In the genomic region with DNA sequence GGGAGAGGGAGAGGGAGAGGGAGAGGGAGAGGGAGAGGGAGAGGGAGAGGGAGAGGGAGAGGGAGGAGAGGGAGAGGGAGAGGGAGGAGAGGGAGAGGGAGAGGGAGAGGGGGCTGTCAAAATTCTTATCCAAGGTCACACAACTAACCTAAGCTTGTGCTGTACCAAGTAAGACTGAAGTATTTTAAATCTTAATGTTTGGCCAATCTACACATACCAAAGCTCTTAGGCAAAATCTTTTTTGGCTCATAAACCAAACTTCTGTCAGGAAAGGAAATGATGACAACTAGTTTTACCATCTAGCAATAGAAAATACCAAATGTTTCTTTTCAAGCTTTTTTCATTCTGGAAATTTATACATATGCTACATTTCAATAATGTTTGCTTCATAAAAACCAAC, we compare ENCODE assay signal across 27 cellular contexts. TPM values are rescaled to one million over a fixed set of nuclear protein-coding genes. Genes with fewer than 3 reads are reported as not detected.
DNase-seq lines count a peak whose midpoint lies in the region; ATAC-seq, FAIRE-seq and TF ChIP-seq lines count a peak whose summit lies in the region.
"Had no signal": no experiment of that assay in that cellular context is flagged by ENCODE, and none has a peak within 500 bp of the region (broad histone marks: within the 10 kb centered on the region; RNA-seq: fewer than 3 reads in every experiment).

No MANE protein-coding gene starts in this region.

- no peak for TF ChIP-seq EP300 in HepG2 (IDR thresholded peaks at IDR 0.05; ENCODE audit: low read depth in 2 of 2, low read length in 2 of 2)
- no peak for TF ChIP-seq EP300 in HepG2 (CRISPR knock-in tag; IDR thresholded peaks at IDR 0.05; ENCODE audit: borderline replicate concordance)
- no peak for TF ChIP-seq EP300 in K562 (IDR thresholded peaks at IDR 0.05; ENCODE audit: low read length)

- no peaks in the 10 kb centered on the region for H4K20me1 ChIP-seq in HepG2 (ENCODE audit: insufficient read depth, low read length)
- no peaks in the 10 kb centered on the region for H4K20me1 ChIP-seq in K562 (replicated peaks; ENCODE audit: control insufficient read depth, insufficient read depth, low read length)
- H4K20me1 ChIP-seq: BLaER1 treated with 17β-estradiol and CSF1 and Interleukin-3, amounts not matched to agents 10 nM and 100 nM had no signal

- H3K9me3 ChIP-seq in HepG2 (ENCODE audit: low read length) = no peaks in the 10 kb centered on the region
- H3K9me3 ChIP-seq in right lobe of liver = no peaks in the 10 kb centered on the region
- no peaks in the 10 kb centered on the region for H3K9me3 ChIP-seq in K562 (replicated peaks; ENCODE audit: control insufficient read depth, insufficient read depth, low read depth, low read length)
- H3K9me3 ChIP-seq: adrenal gland, psoas muscle, upper lobe of right lung had no signal

- no peaks in the 10 kb centered on the region for H3K4me1 Mint-ChIP-seq in natural killer cell treated with Interleukin-12 subunit alpha and Interleukin-12 subunit beta and Interleukin-15 and Interleukin-18, amount 100 ng/mL, for 72 hours (ENCODE audit: low read depth in 2 of 2)
- H3K4me1 Mint-ChIP-seq: mesothelial cell of epicardium had no signal

- H3K9me1 ChIP-seq in K562 (ENCODE audit: control insufficient read depth, insufficient read depth, low read length) = no peaks in the 10 kb centered on the region

- H3K27ac ChIP-seq in HepG2 (ENCODE audit: extremely low read length, insufficient read depth, low read length) (no peak overlapping the region), right lobe of liver (no peak overlapping the region), K562 (ENCODE audit: extremely low read depth, low read depth, low read length) (no peak overlapping the region)
- H3K27ac ChIP-seq: 22Rv1; adrenal gland; BLaER1 treated with 17β-estradiol and CSF1 and Interleukin-3, amounts not matched to agents 10 nM and 100 nM; left lung; psoas muscle; RWPE1; upper lobe of right lung had no signal

- in situ Hi-C loops in HepG2 (cut with HindIII; ENCODE audit: extremely low pct_ligation_motif_present, low pct_unique_long_range_greater_than_20kb) (no loop called here), K562 (cut with MboI) (no loop called here), ACHN (cut with HindIII; ENCODE audit: low pct_ligation_motif_present, low pct_unique_long_range_greater_than_20kb, low sequenced_read_pairs) (no loop called here)

- no peak overlapping the region for H3K4me3 ChIP-seq in HepG2 (replicated peaks in 1 of 3; ENCODE audit: insufficient read depth in 1 of 3, low read depth in 2 of 3, low read length in 3 of 3)
- no peak overlapping the region for H3K4me3 ChIP-seq in right lobe of liver
- H3K4me3 ChIP-seq in K562 = no peak overlapping the region
- H3K4me3 ChIP-seq: adrenal gland; BLaER1 treated with 17β-estradiol and CSF1 and Interleukin-3, amounts not matched to agents 10 nM and 100 nM; left lung; psoas muscle; upper lobe of right lung had no signal

- H3K9ac ChIP-seq in HepG2 (ENCODE audit: insufficient read depth, low read depth, low read length) = no peak overlapping the region
- H3K9ac ChIP-seq in K562 (ENCODE audit: insufficient read depth in 1 of 2, low read depth in 2 of 2, low read length in 2 of 2) = no peak overlapping the region
- H3K9ac ChIP-seq: BLaER1 treated with 17β-estradiol and CSF1 and Interleukin-3, amounts not matched to agents 10 nM and 100 nM had no signal

- FAIRE-seq in HepG2 (lab: Jason Lieb, UNC) (no peak), K562 (lab: Jason Lieb, UNC) (no peak)

- DNase-seq in HepG2 (ENCODE audit: low spot score) (no peak), right lobe of liver (no peak), K562 (ENCODE audit: extremely low read depth in 1 of 4, low spot score in 3 of 4) (no peak), fibroblast of the conjunctiva (ENCODE audit: low read depth) (peak; percentile 9), ACHN (no peak), NCI-H2107 (lab: John Stamatoyannopoulos, UW) (no peak)
- DNase-seq in effector CD8-positive, alpha-beta T cell (lab: John Stamatoyannopoulos, UW) = no peak
- DNase-seq in natural killer cell treated with Interleukin-12 subunit alpha and Interleukin-12 subunit beta and Interleukin-15 and Interleukin-18, amount 100 ng/mL, for 72 hours (ENCODE audit: low spot score) = no peak
- DNase-seq: activated CD4-positive, alpha-beta T cell treated with anti-CD3 and anti-CD28 coated beads, Interleukin-2, amount 50 U/mL, for 48 hours; activated gamma-delta T cell; adrenal gland; caudate nucleus; GOT3; head of caudate nucleus; left lung; NCI-H1105 treated with DMSO at 0.1 percent for 48 hours; NCI-H524; psoas muscle; stimulated activated CD4-positive, alpha-beta T cell treated with anti-CD3 and anti-CD28 coated beads, Interleukin-4, amount 100 ng/mL, for 24 hours; upper lobe of right lung had no signal

- intact Hi-C loops in HepG2 (cut with micrococcal nuclease; ENCODE audit: unreplicated experiment) (no loop called here), right lobe of liver (cut with DNase I) (no loop called here), K562 (cut with micrococcal nuclease) (no loop called here)

- TF ChIP-seq POLR2A in HepG2 (IDR thresholded peaks at IDR 0.05; ENCODE audit: insufficient read depth in 1 of 2, low read depth in 2 of 2, low read length in 2 of 2) (no peak), right lobe of liver (IDR thresholded peaks at IDR 0.05) (no peak), K562 (conservative IDR thresholded peaks at IDR 0.05) (no peak)

- H3K4me2 ChIP-seq in HepG2 (ENCODE audit: low read depth, low read length) (no peak overlapping the region), K562 (ENCODE audit: insufficient read depth, low read length) (no peak overlapping the region)
- H3K4me2 ChIP-seq: BLaER1 treated with 17β-estradiol and CSF1 and Interleukin-3, amounts not matched to agents 10 nM and 100 nM had no signal

- H2AFZ ChIP-seq in HepG2 (ENCODE audit: low read length) (no peak overlapping the region), K562 (ENCODE audit: low read depth, low read length) (no peak overlapping the region)

- POLR2A ChIA-PET in HepG2 (lab: Yijun Ruan, JAX) (no interaction called here), K562 (lab: Yijun Ruan, JAX) (no interaction called here)

- ATAC-seq in HepG2 = no peak
- ATAC-seq in right lobe of liver = no peak
- ATAC-seq in K562 = no peak
- ATAC-seq in natural killer cell treated with Interleukin-12 subunit alpha and Interleukin-12 subunit beta and Interleukin-15 and Interleukin-18, amount 100 ng/mL, for 72 hours = no peak
- ATAC-seq: left lung, psoas muscle, upper lobe of right lung had no signal

- H3K79me2 ChIP-seq in HepG2 (ENCODE audit: insufficient read depth, low read length) = no peaks in the 10 kb centered on the region
- no peaks in the 10 kb centered on the region for H3K79me2 ChIP-seq in K562 (ENCODE audit: control insufficient read depth, insufficient read depth, low read length)

- H3K36me3 ChIP-seq in HepG2 (replicated peaks in 1 of 2; ENCODE audit: control insufficient read depth in 1 of 2, insufficient read depth in 2 of 2, low read length in 2 of 2) (no peaks in the 10 kb centered on the region), right lobe of liver (no peaks in the 10 kb centered on the region), K562 (ENCODE audit: control insufficient read depth, insufficient read depth, low read length) (no peaks in the 10 kb centered on the region)
- H3K36me3 ChIP-seq: adrenal gland; BLaER1 treated with 17β-estradiol and CSF1 and Interleukin-3, amounts not matched to agents 10 nM and 100 nM; left lung; upper lobe of right lung had no signal

- H3K4me1 ChIP-seq in HepG2 (ENCODE audit: insufficient read depth, low read length) = no peaks in the 10 kb centered on the region
- no peaks in the 10 kb centered on the region for H3K4me1 ChIP-seq in right lobe of liver
- no peaks in the 10 kb centered on the region for H3K4me1 ChIP-seq in K562 (replicated peaks in 1 of 2; ENCODE audit: control insufficient read depth in 2 of 2, insufficient read depth in 2 of 2, low read length in 2 of 2)
- H3K4me1 ChIP-seq: adrenal gland; BLaER1 treated with 17β-estradiol and CSF1 and Interleukin-3, amounts not matched to agents 10 nM and 100 nM; left lung; psoas muscle; upper lobe of right lung had no signal

- no peaks in the 10 kb centered on the region; a peak in 1 of 5 replicates for H3K27me3 ChIP-seq in HepG2 (ENCODE audit: control insufficient read depth in 1 of 2, insufficient read depth in 2 of 2, low read length in 2 of 2)
- no peaks in the 10 kb centered on the region for H3K27me3 ChIP-seq in right lobe of liver
- no peaks in the 10 kb centered on the region; a peak in 1 of 5 replicates for H3K27me3 ChIP-seq in K562 (ENCODE audit: control insufficient read depth in 2 of 2, insufficient read depth in 2 of 2, low read length in 2 of 2)
- H3K27me3 ChIP-seq: left lung, upper lobe of right lung had no signal

- TF ChIP-seq CTCF in HepG2 (CRISPR knock-in tag; IDR thresholded peaks at IDR 0.05) (no peak), right lobe of liver (IDR thresholded peaks at IDR 0.05) (no peak), K562 (IDR thresholded peaks at IDR 0.05 in 2 of 3, conservative IDR thresholded peaks at IDR 0.05 in 1 of 3; ENCODE audit: insufficient read depth in 2 of 3, low read depth in 1 of 3, low read length in 3 of 3) (no peak)

- TF ChIP-seq RAD21 in HepG2 (CRISPR knock-in tag; IDR thresholded peaks at IDR 0.05) (no peak), K562 (CRISPR knock-in tag; conservative IDR thresholded peaks at IDR 0.05 in 1 of 2, IDR thresholded peaks at IDR 0.05 in 1 of 2) (no peak)

- H3K27ac Mint-ChIP-seq in natural killer cell treated with Interleukin-12 subunit alpha and Interleukin-12 subunit beta and Interleukin-15 and Interleukin-18, amount 100 ng/mL, for 72 hours = no peak overlapping the region
- H3K27ac Mint-ChIP-seq: mesothelial cell of epicardium had no signal

- no peaks in the 10 kb centered on the region for H3K36me3 Mint-ChIP-seq in natural killer cell treated with Interleukin-12 subunit alpha and Interleukin-12 subunit beta and Interleukin-15 and Interleukin-18, amount 100 ng/mL, for 72 hours
- H3K36me3 Mint-ChIP-seq: mesothelial cell of epicardium had no signal

- no TSS peak for BruUV-seq in HepG2 (replicated peaks; lab: Mats Ljungman, UMichigan)
- BruUV-seq in K562 (replicated peaks; lab: Mats Ljungman, UMichigan) = no TSS peak

- no peak overlapping the region for H3K4me3 Mint-ChIP-seq in natural killer cell treated with Interleukin-12 subunit alpha and Interleukin-12 subunit beta and Interleukin-15 and Interleukin-18, amount 100 ng/mL, for 72 hours
- H3K4me3 Mint-ChIP-seq: mesothelial cell of epicardium had no signal

- H3K9me3 Mint-ChIP-seq in natural killer cell treated with Interleukin-12 subunit alpha and Interleukin-12 subunit beta and Interleukin-15 and Interleukin-18, amount 100 ng/mL, for 72 hours = no peaks in the 10 kb centered on the region

- peaks cover 24% of the 10 kb centered on the region in 2 donors for H3K27me3 Mint-ChIP-seq in natural killer cell treated with Interleukin-12 subunit alpha and Interleukin-12 subunit beta and Interleukin-15 and Interleukin-18, amount 100 ng/mL, for 72 hours

- CTCF ChIA-PET in HepG2 (lab: Yijun Ruan, JAX; ENCODE audit: low intra/inter-chr PET ratio, low total read pairs) (no interaction called here), K562 (lab: Yijun Ruan, JAX; ENCODE audit: low intra/inter-chr PET ratio) (no interaction called here)

RNA-seq across cellular contexts. Expression of gene CCDC38, which starts 33.8 kb away (rescaled TPM):
- 0.18 and 0.24 TPM in 2 replicates for total RNA-seq in HepG2 (2016; rRNA removed; fragmentation: Illumina TruSeq; extraction: Trizol)
- 0.10 and 0.18 TPM in 2 replicates for total RNA-seq in HepG2 (2016; cell fraction: cytosol; rRNA removed; fragmentation: Illumina TruSeq; extraction: Trizol; ENCODE audit: low read depth)
- 0.18 and 0.22 TPM in 2 replicates for total RNA-seq in HepG2 (2016; cell fraction: insoluble cytoplasmic fraction; rRNA removed; fragmentation: Illumina TruSeq; extraction: Trizol)
- total RNA-seq in HepG2 (2016; cell fraction: membrane; rRNA removed; fragmentation: Illumina TruSeq; extraction: Trizol) = 0.24 and 0.53 TPM in 2 replicates
- total RNA-seq in HepG2 (2016; cell fraction: nucleus; rRNA removed; fragmentation: Illumina TruSeq; extraction: Trizol) = 0.22 and 0.31 TPM in 2 replicates
- polyA plus RNA-seq in HepG2 (2011; rRNA removed) = 0.30 and 0.32 TPM in 2 replicates
- 0.13 and 0.35 TPM in 2 replicates for polyA plus RNA-seq in HepG2 (2011; cell fraction: cytosol; rRNA removed)
- polyA plus RNA-seq in HepG2 (2011; cell fraction: nucleus; rRNA removed) = 0.13 and 0.17 TPM in 2 replicates
- 0.36 and 0.39 TPM in 2 replicates for polyA plus RNA-seq in HepG2 (2012)
- 0.05 and 0.08 TPM in 2 replicates for polyA plus RNA-seq in HepG2 (2016; cell fraction: cytosol; fragmentation: Illumina TruSeq; extraction: Trizol; ENCODE audit: low read depth)
- 0.29 and 0.36 TPM in 2 replicates for polyA plus RNA-seq in HepG2 (2016; cell fraction: insoluble cytoplasmic fraction; fragmentation: Illumina TruSeq; extraction: Trizol; ENCODE audit: low read depth)
- 0.17 and 0.19 TPM in 2 replicates for polyA plus RNA-seq in HepG2 (2016; cell fraction: membrane; fragmentation: Illumina TruSeq; extraction: Trizol; ENCODE audit: low read depth)
- 0.35 and 0.41 TPM in 2 replicates for polyA plus RNA-seq in HepG2 (2016; cell fraction: nucleus; fragmentation: Illumina TruSeq; extraction: Trizol; ENCODE audit: insufficient read depth, low read depth)
- 0.16 TPM in 1 of 2 replicates, not detected in the other for polyA minus RNA-seq in HepG2 (2011; rRNA and poly(A)+ RNA removed; ENCODE audit: low replicate concordance)
- polyA minus RNA-seq in HepG2 (2011; cell fraction: cytosol; rRNA and poly(A)+ RNA removed) = 0.35 TPM in 1 of 2 replicates, not detected in the other
- polyA minus RNA-seq in HepG2 (2011; cell fraction: nucleus; rRNA and poly(A)+ RNA removed) = 0.26 and 1.1 TPM in 2 replicates
- total RNA-seq in right lobe of liver = 1 to 10 TPM in 2 of 6 experiments, under 1 TPM in 4; 0.19 to 1.8 (median 0.89) TPM
- not detected in 2 replicates for total RNA-seq in K562 (2011; cell fraction: chromatin; rRNA removed; ENCODE audit: low replicate concordance)
- not detected in 2 replicates for total RNA-seq in K562 (2011; cell fraction: nucleolus; rRNA removed)
- not detected in 2 replicates for total RNA-seq in K562 (2011; cell fraction: nucleoplasm; rRNA removed)
- total RNA-seq in K562 (2014; rRNA removed) = not detected in 2 replicates
- not detected in 2 replicates for total RNA-seq in K562 (2014; rRNA removed; fragmentation: Illumina TruSeq; extraction: Trizol)
- not detected in 2 replicates for total RNA-seq in K562 (2015; rRNA removed; fragmentation: Illumina TruSeq; extraction: Trizol)
- total RNA-seq in K562 (2021) = not detected in 2 replicates
- polyA plus RNA-seq in K562 (2011; rRNA removed) = not detected in 2 replicates
- not detected in 2 replicates for polyA plus RNA-seq in K562 (2011; cell fraction: cytosol; rRNA removed)
- not detected in 2 replicates for polyA plus RNA-seq in K562 (2011; cell fraction: nucleus; rRNA removed)
- polyA plus RNA-seq in K562 (2012) = not detected in 2 replicates
- polyA plus RNA-seq in K562 (2014; fragmentation: Illumina TruSeq; extraction: Trizol) = not detected in 2 replicates
- not detected for polyA plus RNA-seq in K562 (2014; fragmentation: Nextera tagmentation; extraction: Ambion mirVana)
- not detected in 2 replicates for polyA plus RNA-seq in K562 (2014; rRNA removed)
- not detected in 2 replicates for polyA minus RNA-seq in K562 (2011; rRNA and poly(A)+ RNA removed)
- polyA minus RNA-seq in K562 (2011; cell fraction: cytosol; rRNA and poly(A)+ RNA removed) = not detected in 2 replicates
- not detected in 2 replicates for polyA minus RNA-seq in K562 (2011; cell fraction: nucleus; rRNA and poly(A)+ RNA removed)
- under 1 TPM in 1 of 2 donors, not detected in 1; 0.33 TPM for total RNA-seq in natural killer cell treated with Interleukin-12 subunit alpha and Interleukin-12 subunit beta and Interleukin-15 and Interleukin-18, amount 100 ng/mL, for 72 hours
- total RNA-seq: HT-29, upper lobe of right lung had no signal
- polyA plus RNA-seq: esophagus, neural cell had no signal

RNA-seq across cellular contexts. Expression of gene AMDHD1, which starts 34.6 kb away (rescaled TPM):
- total RNA-seq in HepG2 (2016; rRNA removed; fragmentation: Illumina TruSeq; extraction: Trizol) = 6.2 and 6.5 TPM in 2 replicates
- total RNA-seq in HepG2 (2016; cell fraction: cytosol; rRNA removed; fragmentation: Illumina TruSeq; extraction: Trizol; ENCODE audit: low read depth) = 0.91 and 1.2 TPM in 2 replicates
- total RNA-seq in HepG2 (2016; cell fraction: insoluble cytoplasmic fraction; rRNA removed; fragmentation: Illumina TruSeq; extraction: Trizol) = 6.5 and 6.7 TPM in 2 replicates
- 2.3 and 2.7 TPM in 2 replicates for total RNA-seq in HepG2 (2016; cell fraction: membrane; rRNA removed; fragmentation: Illumina TruSeq; extraction: Trizol)
- total RNA-seq in HepG2 (2016; cell fraction: nucleus; rRNA removed; fragmentation: Illumina TruSeq; extraction: Trizol) = 4.1 and 7.2 TPM in 2 replicates
- 29.6 and 31.5 TPM in 2 replicates for polyA plus RNA-seq in HepG2 (2011; rRNA removed)
- polyA plus RNA-seq in HepG2 (2011; cell fraction: cytosol; rRNA removed) = 16.5 and 18.2 TPM in 2 replicates
- polyA plus RNA-seq in HepG2 (2011; cell fraction: nucleus; rRNA removed) = 119 and 127 TPM in 2 replicates
- 21.2 and 31.4 TPM in 2 replicates for polyA plus RNA-seq in HepG2 (2012)
- polyA plus RNA-seq in HepG2 (2016; cell fraction: cytosol; fragmentation: Illumina TruSeq; extraction: Trizol; ENCODE audit: low read depth) = 0.93 and 1.1 TPM in 2 replicates
- 6.7 and 6.9 TPM in 2 replicates for polyA plus RNA-seq in HepG2 (2016; cell fraction: insoluble cytoplasmic fraction; fragmentation: Illumina TruSeq; extraction: Trizol; ENCODE audit: low read depth)
- 1.9 and 2.6 TPM in 2 replicates for polyA plus RNA-seq in HepG2 (2016; cell fraction: membrane; fragmentation: Illumina TruSeq; extraction: Trizol; ENCODE audit: low read depth)
- 16.1 and 17.7 TPM in 2 replicates for polyA plus RNA-seq in HepG2 (2016; cell fraction: nucleus; fragmentation: Illumina TruSeq; extraction: Trizol; ENCODE audit: insufficient read depth, low read depth)
- polyA minus RNA-seq in HepG2 (2011; rRNA and poly(A)+ RNA removed; ENCODE audit: low replicate concordance) = 1.8 and 25.6 TPM in 2 replicates
- polyA minus RNA-seq in HepG2 (2011; cell fraction: cytosol; rRNA and poly(A)+ RNA removed) = 8.2 and 13.4 TPM in 2 replicates
- polyA minus RNA-seq in HepG2 (2011; cell fraction: nucleus; rRNA and poly(A)+ RNA removed) = 15.7 and 18.8 TPM in 2 replicates
- 10 to 100 TPM; 41.4 to 97.8 (median 69.1) TPM for total RNA-seq in right lobe of liver
- total RNA-seq in K562 (2011; cell fraction: chromatin; rRNA removed; ENCODE audit: low replicate concordance) = not detected in 2 replicates
- not detected in 2 replicates for total RNA-seq in K562 (2011; cell fraction: nucleolus; rRNA removed)
- total RNA-seq in K562 (2011; cell fraction: nucleoplasm; rRNA removed) = not detected in 2 replicates
- total RNA-seq in K562 (2014; rRNA removed) = not detected in 2 replicates
- total RNA-seq in K562 (2014; rRNA removed; fragmentation: Illumina TruSeq; extraction: Trizol) = not detected in 2 replicates
- total RNA-seq in K562 (2015; rRNA removed; fragmentation: Illumina TruSeq; extraction: Trizol) = not detected in 2 replicates
- total RNA-seq in K562 (2021) = not detected in 2 replicates
- polyA plus RNA-seq in K562 (2011; rRNA removed) = not detected in 2 replicates
- polyA plus RNA-seq in K562 (2011; cell fraction: cytosol; rRNA removed) = not detected in 2 replicates
- polyA plus RNA-seq in K562 (2011; cell fraction: nucleus; rRNA removed) = not detected in 2 replicates
- not detected in 2 replicates for polyA plus RNA-seq in K562 (2012)
- polyA plus RNA-seq in K562 (2014; fragmentation: Illumina TruSeq; extraction: Trizol) = not detected in 2 replicates
- not detected for polyA plus RNA-seq in K562 (2014; fragmentation: Nextera tagmentation; extraction: Ambion mirVana)
- not detected in 2 replicates for polyA plus RNA-seq in K562 (2014; rRNA removed)
- polyA minus RNA-seq in K562 (2011; rRNA and poly(A)+ RNA removed) = not detected in 2 replicates
- not detected in 2 replicates for polyA minus RNA-seq in K562 (2011; cell fraction: cytosol; rRNA and poly(A)+ RNA removed)
- polyA minus RNA-seq in K562 (2011; cell fraction: nucleus; rRNA and poly(A)+ RNA removed) = not detected in 2 replicates
- total RNA-seq in natural killer cell treated with Interleukin-12 subunit alpha and Interleukin-12 subunit beta and Interleukin-15 and Interleukin-18, amount 100 ng/mL, for 72 hours = 1 to 10 TPM in 1 of 2 donors, under 1 TPM in 1; 0.74 to 2.1 TPM
- total RNA-seq: mesothelial cell of epicardium had no signal

RNA-seq across cellular contexts. Expression of gene SNRPF, which starts 49.8 kb away (rescaled TPM):
- total RNA-seq in HepG2 (2016; rRNA removed; fragmentation: Illumina TruSeq; extraction: Trizol) (77.2 and 94.7 TPM in 2 replicates), right lobe of liver (10 to 100 TPM in 3 of 6 experiments, 1 to 10 TPM in 3; 5.8 to 10.4 (median 8.5) TPM), K562 (2014; rRNA removed) (70.4 and 83.6 TPM in 2 replicates), K562 (2014; rRNA removed; fragmentation: Illumina TruSeq; extraction: Trizol) (99.2 and 103 TPM in 2 replicates), K562 (2015; rRNA removed; fragmentation: Illumina TruSeq; extraction: Trizol) (104 and 118 TPM in 2 replicates), K562 (2021) (66.1 and 67.0 TPM in 2 replicates)
- total RNA-seq in HepG2 (2016; cell fraction: cytosol; rRNA removed; fragmentation: Illumina TruSeq; extraction: Trizol; ENCODE audit: low read depth) = 26.9 and 33.1 TPM in 2 replicates
- total RNA-seq in HepG2 (2016; cell fraction: insoluble cytoplasmic fraction; rRNA removed; fragmentation: Illumina TruSeq; extraction: Trizol) = 81.2 and 98.9 TPM in 2 replicates
- 44.1 and 49.3 TPM in 2 replicates for total RNA-seq in HepG2 (2016; cell fraction: membrane; rRNA removed; fragmentation: Illumina TruSeq; extraction: Trizol)
- total RNA-seq in HepG2 (2016; cell fraction: nucleus; rRNA removed; fragmentation: Illumina TruSeq; extraction: Trizol) = 43.9 and 45.5 TPM in 2 replicates
- polyA plus RNA-seq in HepG2 (2011; rRNA removed) (24.3 and 31.7 TPM in 2 replicates), K562 (2011; rRNA removed) (37.9 and 54.6 TPM in 2 replicates), K562 (2014; fragmentation: Illumina TruSeq; extraction: Trizol) (91.4 and 93.6 TPM in 2 replicates), K562 (2014; fragmentation: Nextera tagmentation; extraction: Ambion mirVana) (100 to 1,000 TPM; 181 to 205 TPM), K562 (2014; rRNA removed) (76.0 and 80.5 TPM in 2 replicates)
- 12.6 and 12.9 TPM in 2 replicates for polyA plus RNA-seq in HepG2 (2011; cell fraction: cytosol; rRNA removed)
- polyA plus RNA-seq in HepG2 (2011; cell fraction: nucleus; rRNA removed) = 5.8 TPM in 2 replicates
- polyA plus RNA-seq in HepG2 (2012) = 42.8 and 62.0 TPM in 2 replicates
- 44.6 and 58.9 TPM in 2 replicates for polyA plus RNA-seq in HepG2 (2016; cell fraction: cytosol; fragmentation: Illumina TruSeq; extraction: Trizol; ENCODE audit: low read depth)
- polyA plus RNA-seq in HepG2 (2016; cell fraction: insoluble cytoplasmic fraction; fragmentation: Illumina TruSeq; extraction: Trizol; ENCODE audit: low read depth) = 161 and 181 TPM in 2 replicates
- polyA plus RNA-seq in HepG2 (2016; cell fraction: membrane; fragmentation: Illumina TruSeq; extraction: Trizol; ENCODE audit: low read depth) = 62.3 and 79.4 TPM in 2 replicates
- polyA plus RNA-seq in HepG2 (2016; cell fraction: nucleus; fragmentation: Illumina TruSeq; extraction: Trizol; ENCODE audit: insufficient read depth, low read depth) = 67.6 and 85.9 TPM in 2 replicates
- 6.8 and 8.3 TPM in 2 replicates for polyA minus RNA-seq in HepG2 (2011; rRNA and poly(A)+ RNA removed; ENCODE audit: low replicate concordance)
- 5.1 and 7.6 TPM in 2 replicates for polyA minus RNA-seq in HepG2 (2011; cell fraction: cytosol; rRNA and poly(A)+ RNA removed)
- 24.0 and 29.7 TPM in 2 replicates for polyA minus RNA-seq in HepG2 (2011; cell fraction: nucleus; rRNA and poly(A)+ RNA removed)
- 9.0 and 33.7 TPM in 2 replicates for total RNA-seq in K562 (2011; cell fraction: chromatin; rRNA removed; ENCODE audit: low replicate concordance)
- total RNA-seq in K562 (2011; cell fraction: nucleolus; rRNA removed) = 10.5 and 13.9 TPM in 2 replicates
- 25.7 and 45.3 TPM in 2 replicates for total RNA-seq in K562 (2011; cell fraction: nucleoplasm; rRNA removed)
- 20.2 and 20.6 TPM in 2 replicates for polyA plus RNA-seq in K562 (2011; cell fraction: cytosol; rRNA removed)
- polyA plus RNA-seq in K562 (2011; cell fraction: nucleus; rRNA removed) = 16.8 and 27.8 TPM in 2 replicates
- 49.0 and 177 TPM in 2 replicates for polyA plus RNA-seq in K562 (2012)
- 21.5 and 26.0 TPM in 2 replicates for polyA minus RNA-seq in K562 (2011; rRNA and poly(A)+ RNA removed)
- 11.4 and 20.6 TPM in 2 replicates for polyA minus RNA-seq in K562 (2011; cell fraction: cytosol; rRNA and poly(A)+ RNA removed)
- 13.6 and 22.9 TPM in 2 replicates for polyA minus RNA-seq in K562 (2011; cell fraction: nucleus; rRNA and poly(A)+ RNA removed)
- 10 to 100 TPM; 31.5 to 62.6 TPM for total RNA-seq in natural killer cell treated with Interleukin-12 subunit alpha and Interleukin-12 subunit beta and Interleukin-15 and Interleukin-18, amount 100 ng/mL, for 72 hours

Comparison
In these comparisons a context has a peak if more than half of its experiments do, and no peak if none do; other contexts are left out.
1. Of the 241 proteins assayed by ChIP-seq in both HepG2 and K562: peak only in HepG2: HNRNPK; only in K562: PCBP2; in both: PCBP1; in neither: 238.